In the genomic region with DNA sequence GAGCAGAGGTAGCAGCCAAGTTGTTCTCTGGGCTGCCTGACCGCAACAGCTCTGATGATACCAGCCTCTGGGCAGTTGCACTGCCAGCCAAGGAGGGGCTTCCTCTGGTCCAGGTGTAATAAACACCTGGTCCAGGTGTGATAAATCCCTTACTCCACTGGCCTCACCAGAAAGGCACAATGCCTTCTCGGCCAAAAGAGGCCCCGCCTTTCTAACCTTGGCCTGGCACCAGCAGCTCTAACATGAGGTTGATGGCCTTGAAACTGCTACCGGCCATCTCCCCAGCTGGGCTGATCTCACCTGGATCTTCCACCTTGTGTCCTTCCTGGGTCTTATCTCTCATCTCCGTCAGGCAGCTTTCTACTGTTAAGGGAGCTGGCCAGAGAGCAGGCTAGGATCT, we compare ENCODE assay signal across 19 cellular contexts. TPM values are rescaled to one million over a fixed set of nuclear protein-coding genes. Genes with fewer than 3 reads are reported as not detected.
DNase-seq lines count a peak whose midpoint lies in the region; ATAC-seq, FAIRE-seq and TF ChIP-seq lines count a peak whose summit lies in the region.
"Had no signal": no experiment of that assay in that cellular context is flagged by ENCODE, and none has a peak within 500 bp of the region (broad histone marks: within the 10 kb centered on the region; RNA-seq: fewer than 3 reads in every experiment).

No MANE protein-coding gene starts in this region.

- peak overlapping the region; percentile 13 for H2AK5ac ChIP-seq in neuronal stem cell (ENCODE audit: low read depth, low read length)

- 76 to 77% methylated on average over 5 of the region's 5 CpGs for WGBS in esophagus, 2 donors
- no CpG with 5 or more reads among the region's 5 CpGs for WGBS in neuronal stem cell (ENCODE audit: extremely low coverage in 2 of 2, insufficient read length in 2 of 2, insufficient replicate concordance in 1 of 2), 2 donors
- 85 to 87% (median 86%) methylated on average over 5 of the region's 5 CpGs for WGBS in psoas muscle, 3 donors

- peak overlapping the region; percentile 1 for H2BK15ac ChIP-seq in neuronal stem cell (ENCODE audit: low read length)

- intact Hi-C loops in natural killer cell (cut with micrococcal nuclease) (no loop called here), psoas muscle (cut with DNase I) (no loop called here)

- no peaks in the 10 kb centered on the region for H3K36me3 ChIP-seq in esophagus (ENCODE audit: control insufficient read depth in 2 of 2, insufficient read depth in 2 of 2, low read length in 1 of 2)
- no peaks in the 10 kb centered on the region for H3K36me3 ChIP-seq in neuronal stem cell (replicated peaks in 1 of 2; ENCODE audit: control insufficient read depth in 2 of 2, insufficient read depth in 2 of 2, low read length in 2 of 2)
- no peaks in the 10 kb centered on the region for H3K36me3 ChIP-seq in psoas muscle (ENCODE audit: insufficient read depth in 1 of 2, low read depth in 1 of 2)

- no peak for FAIRE-seq in HTR-8/SVneo (lab: Jason Lieb, UNC)
- FAIRE-seq: A549 had no signal

- H4K91ac ChIP-seq in neuronal stem cell (ENCODE audit: low read depth, low read length, poor library complexity) = no peak overlapping the region

- no peak overlapping the region for H3K4me3 Mint-ChIP-seq in natural killer cell
- H3K4me3 Mint-ChIP-seq: CD14-positive monocyte; CD4-positive, alpha-beta memory T cell; GM23338 had no signal

- no peak overlapping the region for H2BK12ac ChIP-seq in neuronal stem cell (ENCODE audit: low read length)

- H2BK120ac ChIP-seq in neuronal stem cell (ENCODE audit: low read depth, low read length) = no peak overlapping the region

- no peak overlapping the region for H3K27ac Mint-ChIP-seq in natural killer cell
- H3K27ac Mint-ChIP-seq: CD14-positive monocyte; CD4-positive, alpha-beta memory T cell; GM23338 had no signal

- no peak overlapping the region for H2BK5ac ChIP-seq in neuronal stem cell (ENCODE audit: low read length)

- H3K27ac ChIP-seq in esophagus (ENCODE audit: low read depth in 2 of 2, low read length in 1 of 2) (peak overlapping the region; percentile 50 to 75), neuronal stem cell (replicated peaks; ENCODE audit: low read length) (no peak overlapping the region), psoas muscle (no peak overlapping the region)
- H3K27ac ChIP-seq: 22Rv1, A549 had no signal

- H3K4me3 ChIP-seq in esophagus (ENCODE audit: low read depth in 1 of 2, low read length in 2 of 2) = no peak overlapping the region
- no peak overlapping the region for H3K4me3 ChIP-seq in neuronal stem cell (ENCODE audit: low read length in 2 of 2)
- no peak overlapping the region for H3K4me3 ChIP-seq in psoas muscle
- H3K4me3 ChIP-seq: A549, GM23338 had no signal

- no peak overlapping the region for H3K14ac ChIP-seq in neuronal stem cell (ENCODE audit: low read length)

- H4K8ac ChIP-seq in neuronal stem cell (ENCODE audit: low read depth, low read length) = no peak overlapping the region

- H3K27me3 ChIP-seq in esophagus (ENCODE audit: control insufficient read depth in 1 of 2, insufficient read depth in 2 of 2, low read length in 2 of 2) (no peaks in the 10 kb centered on the region), neuronal stem cell (ENCODE audit: control insufficient read depth in 3 of 3, insufficient read depth in 3 of 3, low read depth in 1 of 3, low read length in 3 of 3) (peaks cover 0 to 12% (median 0%) of the 10 kb centered on the region in 3 experiments), psoas muscle (ENCODE audit: insufficient read depth in 3 of 3, low read length in 2 of 3) (peaks cover 0 to 2% (median 0%) of the 10 kb centered on the region in 3 donors)

- H3K18ac ChIP-seq in neuronal stem cell (ENCODE audit: low read length) = no peak overlapping the region

- no peaks in the 10 kb centered on the region for H3K4me1 Mint-ChIP-seq in natural killer cell
- H3K4me1 Mint-ChIP-seq: CD4-positive, alpha-beta memory T cell had no signal

- H3K79me1 ChIP-seq in neuronal stem cell (ENCODE audit: low read depth, low read length) = no peaks in the 10 kb centered on the region

- H2AFZ ChIP-seq in neuronal stem cell (ENCODE audit: low read length) = no peak overlapping the region
- H2AFZ ChIP-seq: GM23338 had no signal

- no peaks in the 10 kb centered on the region for H3K9me3 ChIP-seq in esophagus (ENCODE audit: control insufficient read depth in 2 of 2, insufficient read depth in 1 of 2, low read depth in 1 of 2, low read length in 1 of 2)
- H3K9me3 ChIP-seq in neuronal stem cell (replicated peaks in 1 of 2; ENCODE audit: control insufficient read depth in 2 of 2, insufficient read depth in 1 of 2, low read depth in 1 of 2, low read length in 2 of 2) = no peaks in the 10 kb centered on the region
- no peaks in the 10 kb centered on the region for H3K9me3 ChIP-seq in psoas muscle

- no peaks in the 10 kb centered on the region for H3K9me3 Mint-ChIP-seq in natural killer cell
- H3K9me3 Mint-ChIP-seq: GM23338 had no signal

- no peak overlapping the region for H3K23ac ChIP-seq in neuronal stem cell (ENCODE audit: low read depth, low read length, poor library complexity)

- no peak overlapping the region for H3K4me2 ChIP-seq in neuronal stem cell (ENCODE audit: insufficient read depth, low read length, poor library complexity, severe bottlenecking)
- H3K4me2 ChIP-seq: A549, GM23338 had no signal

- H3K36me3 Mint-ChIP-seq in natural killer cell = no peaks in the 10 kb centered on the region
- H3K36me3 Mint-ChIP-seq: CD14-positive monocyte had no signal

- peaks cover 3 to 7% of the 10 kb centered on the region in 2 donors for H3K4me1 ChIP-seq in esophagus (ENCODE audit: control insufficient read depth in 2 of 2, insufficient read depth in 2 of 2, low read length in 1 of 2)
- H3K4me1 ChIP-seq in neuronal stem cell (ENCODE audit: control insufficient read depth in 2 of 2, insufficient read depth in 1 of 2, low read depth in 1 of 2, low read length in 2 of 2) = peaks cover 4 to 11% of the 10 kb centered on the region in 2 donors
- no peaks in the 10 kb centered on the region for H3K4me1 ChIP-seq in psoas muscle
- H3K4me1 ChIP-seq: A549 had no signal

- no peak overlapping the region for H3K9ac ChIP-seq in neuronal stem cell (ENCODE audit: low read depth, low read length, poor library complexity)

- no peak for ATAC-seq in natural killer cell
- ATAC-seq in psoas muscle = no peak
- ATAC-seq: A549, GM23338, HCT116 had no signal

- peaks cover 0 to 10% of the 10 kb centered on the region in 2 donors for H3K27me3 Mint-ChIP-seq in natural killer cell (ENCODE audit: low read depth in 2 of 2)

- DNase-seq in activated effector memory CD4-positive, alpha-beta T cell treated with anti-CD3 and anti-CD28 coated beads, Interleukin-2, amount 50 U/mL, for 16 hours = peak; percentile 53
- DNase-seq in activated effector memory CD4-positive, alpha-beta T cell treated with Interleukin-2 at 50 U/mL for 16 hours = no peak
- DNase-seq in RPMI8226 = peak; percentile 33
- DNase-seq in neuronal stem cell (ENCODE audit: low spot score) = no peak
- no peak for DNase-seq in HTR-8/SVneo (ENCODE audit: insufficient read length, low spot score)
- no peak for DNase-seq in natural killer cell
- no peak for DNase-seq in psoas muscle
- DNase-seq: AML-193; CD4-positive, alpha-beta memory T cell; DMS79 treated with DMSO at 0.1 percent for 48 hours; GF-D8; H7; IMR-90 had no signal

- TF ChIP-seq CTCF in natural killer cell (IDR thresholded peaks at IDR 0.05) (no peak), psoas muscle (IDR thresholded peaks at IDR 0.05) (no peak)

- H3K4ac ChIP-seq in neuronal stem cell (ENCODE audit: low read length) = no peak overlapping the region

RNA-seq across cellular contexts. Expression of a gene that starts 45.5 kb away (rescaled TPM):
- 1 to 10 TPM; 2.9 to 6.8 TPM for polyA plus RNA-seq in esophagus
- polyA plus RNA-seq in neuronal stem cell (2013, experiment 1 of 2) = 13.0 TPM
- polyA plus RNA-seq in neuronal stem cell (2013, experiment 2 of 2) = 12.7 TPM
- total RNA-seq in natural killer cell = 10 to 100 TPM; 44.5 to 64.3 (median 51.8) TPM
- 10 to 100 TPM; 18.1 to 20.2 (median 19.4) TPM for total RNA-seq in psoas muscle
- 10 to 100 TPM in 1 of 3 donors, 1 to 10 TPM in 2; 3.3 to 20.3 (median 5.0) TPM for polyA plus RNA-seq in psoas muscle

Comparison
In these comparisons a context has a peak if more than half of its experiments do, and no peak if none do; other contexts are left out.
1. DNase-seq: peak in activated effector memory CD4-positive, alpha-beta T cell treated with anti-CD3 and anti-CD28 coated beads, Interleukin-2, amount 50 U/mL, for 16 hours (single experiment) and RPMI8226 (single experiment); none in activated effector memory CD4-positive, alpha-beta T cell treated with Interleukin-2 at 50 U/mL for 16 hours (single experiment), neuronal stem cell (single experiment), HTR-8/SVneo (single experiment), natural killer cell (single experiment) and psoas muscle (0 of 2).
2. H3K27ac ChIP-seq: peak in esophagus (2 of 2); none in neuronal stem cell (single experiment) and psoas muscle (single experiment).